ENCODE assay signal across 15 cellular contexts in genomic region chr10:61749271-61749670, GRCh38.
"Had no signal": no experiment of that assay in that cellular context is flagged by ENCODE, and none has a peak within 500 bp of the region (broad histone marks: within the 10 kb centered on the region; RNA-seq: fewer than 3 reads in every experiment).

No MANE protein-coding gene starts in this region.

- FAIRE-seq: colon, frontal cortex had no signal

- H3K9me3 ChIP-seq: esophagus muscularis mucosa, right lobe of liver, upper lobe of left lung had no signal

- H3K4me2 ChIP-seq: smooth muscle cell had no signal

- H3K27ac ChIP-seq: cardiac muscle cell, right lobe of liver, upper lobe of left lung, WERI-Rb-1 had no signal

- H3K27me3 ChIP-seq: cardiac muscle cell, esophagus muscularis mucosa, right lobe of liver, upper lobe of left lung had no signal

- H3K36me3 ChIP-seq: cardiac muscle cell, esophagus muscularis mucosa, right lobe of liver, upper lobe of left lung, WERI-Rb-1 had no signal

- DNase-seq: activated CD4-positive, alpha-beta memory T cell treated with anti-CD3 and anti-CD28 coated beads for 36 hours; activated CD4-positive, alpha-beta T cell treated with anti-CD3 and anti-CD28 coated beads for 36 hours; activated naive CD4-positive, alpha-beta T cell treated with anti-CD3 and anti-CD28 coated beads, Interleukin-2, amount 50 U/mL, for 16 hours; activated T-cell treated with anti-CD3 and anti-CD28 coated beads, Interleukin-2, amount 50 U/mL, for 24 hours; head of caudate nucleus; immature natural killer cell; right lobe of liver; stimulated activated naive CD8-positive, alpha-beta T cell treated with anti-CD3 and anti-CD28 coated beads, Interleukin-15, Interleukin-2, amounts not matched to agents 100 U/mL and 50 U/mL, for 24 hours; upper lobe of left lung; WERI-Rb-1 had no signal

- H3K4me3 ChIP-seq: cardiac muscle cell, esophagus muscularis mucosa, right lobe of liver, smooth muscle cell, upper lobe of left lung had no signal

- ATAC-seq: activated CD4-positive, alpha-beta T cell treated with anti-CD3 and anti-CD28 coated beads for 36 hours; right lobe of liver; stimulated activated naive CD8-positive, alpha-beta T cell treated with anti-CD3 and anti-CD28 coated beads, Interleukin-15, Interleukin-2, amounts not matched to agents 100 U/mL and 50 U/mL, for 24 hours had no signal
